ENCODE assay signal across 33 cellular contexts in genomic region chr16:1449201-1449788, GRCh38. TPM values are rescaled to one million over a fixed set of nuclear protein-coding genes. Genes with fewer than 3 reads are reported as not detected.
"Had no signal": no experiment of that assay in that cellular context is flagged by ENCODE, and none has a peak within 500 bp of the region (broad histone marks: within the 10 kb centered on the region; RNA-seq: fewer than 3 reads in every experiment).

No MANE protein-coding gene starts in this region.

- H3K27me3 ChIP-seq: brain microvascular endothelial cell, MG63, SJSA1 had no signal

- H3K9ac ChIP-seq: SK-N-SH had no signal

- H3K4me2 ChIP-seq: SK-N-SH had no signal

- H3K9me3 ChIP-seq: MG63, SJSA1, SK-N-SH had no signal

- FAIRE-seq: TTC549 had no signal

- H3K9me3 Mint-ChIP-seq: activated CD4-positive, alpha-beta T cell treated with anti-CD3 and anti-CD28 coated beads, Interleukin-2, amount 10 ng/mL, durations not matched to agents 24 days and 14 days; activated CD8-positive, alpha-beta T cell treated with anti-CD3 and anti-CD28 coated beads for 36 hours; activated naive CD8-positive, alpha-beta T cell treated with anti-CD3 and anti-CD28 coated beads, Interleukin-2, amount 50 U/mL, for 24 hours; activated T-cell treated with anti-CD3 and anti-CD28 coated beads, Interleukin-2, amount 50 U/mL, for 72 hours; activated T-helper 17 cell treated with anti-CD3 and anti-CD28 coated beads, Interleukin-2, amount 50 U/mL, for 72 hours; T-helper 1 cell treated with Interleukin-12 subunit alpha and Interleukin-12 subunit beta and Interleukin-4 antibody, amounts not matched to agents 30 μg/mL and 1 μg/mL, for 36 hours; T-helper 2 cell treated with Interferon-gamma antibody and Interleukin-4, amounts not matched to agents 5 μg/mL and 100 μg/mL, for 36 hours had no signal

- H3K27me3 Mint-ChIP-seq: activated CD4-positive, alpha-beta T cell treated with anti-CD3 and anti-CD28 coated beads, Interleukin-2, amount 10 ng/mL, durations not matched to agents 24 days and 14 days; activated CD8-positive, alpha-beta T cell treated with anti-CD3 and anti-CD28 coated beads for 36 hours; activated naive CD8-positive, alpha-beta T cell; activated naive CD8-positive, alpha-beta T cell treated with anti-CD3 and anti-CD28 coated beads, Interleukin-2, amount 50 U/mL, for 24 hours; activated T-helper 17 cell treated with anti-CD3 and anti-CD28 coated beads, Interleukin-2, amount 50 U/mL, for 72 hours had no signal

- H3K4me3 ChIP-seq: MG63, SJSA1 had no signal

- H3K4me1 Mint-ChIP-seq: activated CD4-positive, alpha-beta T cell treated with anti-CD3 and anti-CD28 coated beads, Interleukin-2, amount 10 ng/mL, durations not matched to agents 24 days and 14 days; activated naive CD8-positive, alpha-beta T cell treated with anti-CD3 and anti-CD28 coated beads, Interleukin-2, amount 50 U/mL, for 24 hours; activated T-helper 17 cell treated with anti-CD3 and anti-CD28 coated beads, Interleukin-2, amount 50 U/mL, for 72 hours had no signal

- ATAC-seq: activated CD8-positive, alpha-beta T cell treated with anti-CD3 and anti-CD28 coated beads for 36 hours; activated naive CD8-positive, alpha-beta T cell treated with anti-CD3 and anti-CD28 coated beads, Interleukin-2, amount 50 U/mL, for 24 hours; activated T-cell treated with anti-CD3 and anti-CD28 coated beads, Interleukin-2, amount 50 U/mL, for 72 hours; activated T-helper 17 cell treated with anti-CD3 and anti-CD28 coated beads, Interleukin-2, amount 50 U/mL, for 72 hours; Panc1 had no signal

- H3K4me3 Mint-ChIP-seq: activated CD4-positive, alpha-beta T cell treated with anti-CD3 and anti-CD28 coated beads, Interleukin-2, amount 10 ng/mL, durations not matched to agents 24 days and 14 days; activated CD8-positive, alpha-beta T cell treated with anti-CD3 and anti-CD28 coated beads for 36 hours; activated naive CD8-positive, alpha-beta T cell; activated naive CD8-positive, alpha-beta T cell treated with anti-CD3 and anti-CD28 coated beads, Interleukin-2, amount 50 U/mL, for 24 hours; activated T-cell treated with anti-CD3 and anti-CD28 coated beads, Interleukin-2, amount 50 U/mL, for 72 hours; activated T-helper 17 cell treated with anti-CD3 and anti-CD28 coated beads, Interleukin-2, amount 50 U/mL, for 72 hours; T-helper 1 cell treated with Interleukin-12 subunit alpha and Interleukin-12 subunit beta and Interleukin-4 antibody, amounts not matched to agents 30 μg/mL and 1 μg/mL, for 36 hours; T-helper 2 cell treated with Interferon-gamma antibody and Interleukin-4, amounts not matched to agents 5 μg/mL and 100 μg/mL, for 36 hours had no signal

- H3K4me1 ChIP-seq: SJSA1 had no signal

- DNase-seq: activated CD4-positive, alpha-beta T cell treated with anti-CD3 and anti-CD28 coated beads, Interleukin-2, amount 10 ng/mL, durations not matched to agents 24 days and 14 days; activated CD4-positive, alpha-beta T cell treated with anti-CD3 and anti-CD28 coated beads, Interleukin-2, amount 50 U/mL, for 4 hours; activated CD8-positive, alpha-beta T cell treated with anti-CD3 and anti-CD28 coated beads for 36 hours; activated gamma-delta T cell; activated naive CD4-positive, alpha-beta T cell treated with Interleukin-2 at 50 U/mL for 16 hours; activated naive CD8-positive, alpha-beta T cell treated with anti-CD3 and anti-CD28 coated beads, Interleukin-2, amount 50 U/mL, for 24 hours; activated T-cell treated with anti-CD3 and anti-CD28 coated beads, Interleukin-2, amount 50 U/mL, for 1 hour; activated T-cell treated with anti-CD3 and anti-CD28 coated beads, Interleukin-2, amount 50 U/mL, for 72 hours; aorta; brain microvascular endothelial cell; central memory CD4-positive, alpha-beta T cell; Kasumi-1; KG1; MG63; NCI-H1048; NCI-H1105 treated with DMSO at 0.1 percent for 48 hours; NCI-H1436; NCI-H1694; NCI-H1930; NCI-H2081 treated with DMSO at 0.1 percent for 48 hours; NCI-H226; NCI-H524 treated with DMSO at 0.1 percent for 48 hours; SHP77 treated with DMSO at 0.1 percent for 48 hours; SK-N-SH had no signal

- H3K27ac Mint-ChIP-seq: activated CD4-positive, alpha-beta T cell treated with anti-CD3 and anti-CD28 coated beads, Interleukin-2, amount 10 ng/mL, durations not matched to agents 24 days and 14 days; activated CD8-positive, alpha-beta T cell treated with anti-CD3 and anti-CD28 coated beads for 36 hours; activated naive CD8-positive, alpha-beta T cell; activated naive CD8-positive, alpha-beta T cell treated with anti-CD3 and anti-CD28 coated beads, Interleukin-2, amount 50 U/mL, for 24 hours; activated T-cell treated with anti-CD3 and anti-CD28 coated beads, Interleukin-2, amount 50 U/mL, for 72 hours; activated T-helper 17 cell treated with anti-CD3 and anti-CD28 coated beads, Interleukin-2, amount 50 U/mL, for 72 hours; T-helper 1 cell treated with Interleukin-12 subunit alpha and Interleukin-12 subunit beta and Interleukin-4 antibody, amounts not matched to agents 30 μg/mL and 1 μg/mL, for 36 hours had no signal

- H3K27ac ChIP-seq: brain microvascular endothelial cell, SJSA1 had no signal

RNA-seq across cellular contexts. Expression of gene CCDC154, which starts 4.9 kb away (rescaled TPM):
- total RNA-seq: RPMI7951, SJSA1 had no signal

RNA-seq across cellular contexts. Expression of gene PERCC1, which starts 18.4 kb away (rescaled TPM):
- total RNA-seq: activated CD4-positive, alpha-beta T cell treated with anti-CD3 and anti-CD28 coated beads, Interleukin-2, amount 10 ng/mL, durations not matched to agents 24 days and 14 days; activated T-helper 17 cell treated with anti-CD3 and anti-CD28 coated beads, Interleukin-2, amount 50 U/mL, for 72 hours; aorta; NCI-H460; RPMI7951; SJSA1 had no signal
- polyA plus RNA-seq: aorta, SK-N-SH had no signal
